In the genomic region with DNA sequence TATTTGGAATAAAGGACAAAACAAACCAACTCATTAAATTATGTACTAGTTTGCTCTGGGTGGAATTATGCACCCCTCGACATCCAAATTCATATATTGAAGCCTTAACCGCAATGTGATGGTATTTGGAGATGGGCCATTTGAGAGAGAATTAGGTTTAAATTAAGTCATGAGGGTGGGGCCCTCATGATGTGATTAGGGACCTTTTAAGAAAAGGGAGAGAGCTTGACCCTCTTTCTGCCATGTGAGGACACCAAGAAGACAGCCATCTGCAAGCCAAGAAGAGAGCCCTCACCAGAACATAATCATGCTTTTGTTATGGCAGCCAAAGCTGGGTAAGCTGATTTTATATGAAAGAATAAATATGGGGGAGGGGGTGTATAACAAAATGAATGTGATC, we compare ENCODE assay signal across 11 cellular contexts. TPM values are rescaled to one million over a fixed set of nuclear protein-coding genes. Genes with fewer than 3 reads are reported as not detected.
DNase-seq lines count a peak whose midpoint lies in the region; ATAC-seq and TF ChIP-seq lines count a peak whose summit lies in the region.
"Had no signal": no experiment of that assay in that cellular context is flagged by ENCODE, and none has a peak within 500 bp of the region (broad histone marks: within the 10 kb centered on the region; RNA-seq: fewer than 3 reads in every experiment).

No MANE protein-coding gene starts in this region.

- peaks cover 39% of the 10 kb centered on the region for H3K4me1 Mint-ChIP-seq in activated T-cell treated with anti-CD3 and anti-CD28 coated beads, Interleukin-2, amount 50 U/mL, for 4 hours (ENCODE audit: low read depth)
- H3K4me1 Mint-ChIP-seq in stimulated activated naive CD8-positive, alpha-beta T cell treated with anti-CD3 and anti-CD28 coated beads, Interleukin-15, amount 100 ng/mL, for 72 hours: peaks cover 46% of the 10 kb centered on the region

- peak overlapping the region; percentile 93; the same call in 1 of the 2 replicates for H3K9ac ChIP-seq in SU-DHL-6 (ENCODE audit: low read length)

- H3K4me3 Mint-ChIP-seq in activated T-cell treated with anti-CD3 and anti-CD28 coated beads, Interleukin-2, amount 50 U/mL, for 4 hours: peak overlapping the region; percentile 99
- H3K4me3 Mint-ChIP-seq in stimulated activated naive CD8-positive, alpha-beta T cell treated with anti-CD3 and anti-CD28 coated beads, Interleukin-15, amount 100 ng/mL, for 72 hours: peak overlapping the region; percentile 84 to 100

- no peaks in the 10 kb centered on the region for H3K27me3 Mint-ChIP-seq in activated T-cell treated with anti-CD3 and anti-CD28 coated beads, Interleukin-2, amount 50 U/mL, for 4 hours (ENCODE audit: low read depth)
- no peaks in the 10 kb centered on the region for H3K27me3 Mint-ChIP-seq in stimulated activated naive CD8-positive, alpha-beta T cell treated with anti-CD3 and anti-CD28 coated beads, Interleukin-15, amount 100 ng/mL, for 72 hours

- TF ChIP-seq CTCF in SU-DHL-6 (IDR thresholded peaks at IDR 0.05; ENCODE audit: insufficient read depth, low read length, poor library complexity, severe bottlenecking) (no peak), fibroblast of villous mesenchyme (IDR thresholded peaks at IDR 0.05; ENCODE audit: insufficient read depth, low read depth, low read length) (no peak), RWPE1 (conservative IDR thresholded peaks at IDR 0.05; ENCODE audit: low read depth) (no peak)

- H3K79me2 ChIP-seq in SU-DHL-6 (ENCODE audit: insufficient read depth, low read length): peaks cover 57% of the 10 kb centered on the region

- CTCF ChIA-PET in RWPE1 (lab: Yijun Ruan, JAX): no interaction called here

- peak overlapping the region; percentile 97 for H3K4me2 ChIP-seq in SU-DHL-6 (ENCODE audit: low read depth, low read length, poor library complexity, severe bottlenecking)

- peaks cover 3% of the 10 kb centered on the region for H3K36me3 ChIP-seq in SU-DHL-6 (ENCODE audit: low read length)

- no peak for DNase-seq in activated T-cell treated with anti-CD3 and anti-CD28 coated beads, Interleukin-2, amount 50 U/mL, for 4 hours
- no peak for DNase-seq in activated T-cell treated with anti-CD3 and anti-CD28 coated beads, Interleukin-2, amount 50 U/mL, for 1 hour
- DNase-seq in fibroblast of villous mesenchyme (ENCODE audit: low read depth) (no peak), RWPE1 (ENCODE audit: low spot score) (no peak), NCI-H2081 treated with DMSO at 0.1 percent for 48 hours (lab: John Stamatoyannopoulos, UW) (no peak)
- DNase-seq in stimulated activated naive CD8-positive, alpha-beta T cell treated with anti-CD3 and anti-CD28 coated beads, Interleukin-15, amount 100 ng/mL, for 72 hours: no peak
- DNase-seq in effector CD8-positive, alpha-beta T cell (lab: John Stamatoyannopoulos, UW): no peak
- DNase-seq: NCI-H2107 had no signal

- H3K27ac Mint-ChIP-seq in stimulated activated naive CD8-positive, alpha-beta T cell treated with anti-CD3 and anti-CD28 coated beads, Interleukin-15, amount 100 ng/mL, for 72 hours: peak overlapping the region; percentile 54 to 97

- peaks cover 7% of the 10 kb centered on the region for H3K36me3 Mint-ChIP-seq in activated T-cell treated with anti-CD3 and anti-CD28 coated beads, Interleukin-2, amount 50 U/mL, for 4 hours (ENCODE audit: insufficient read depth)

- peak overlapping the region; percentile 86 for H3K4me3 ChIP-seq in SU-DHL-6 (ENCODE audit: insufficient read depth, low read length, poor library complexity, severe bottlenecking)
- peak overlapping the region; percentile 75 for H3K4me3 ChIP-seq in fibroblast of villous mesenchyme (ENCODE audit: low read depth, low read length)

- POLR2A ChIA-PET in RWPE1 (lab: Yijun Ruan, JAX; ENCODE audit: low non-redundant PET): no interaction called here

- H3K9me2 ChIP-seq in SU-DHL-6 (replicated peaks; ENCODE audit: insufficient read depth, low read length): no peaks in the 10 kb centered on the region

- H4K20me1 ChIP-seq in SU-DHL-6 (ENCODE audit: low read depth, low read length): 0 out of 2 replicates have a peak, but pooled peaks cover 15% of the 10 kb centered on the region

- H3K27me3 ChIP-seq in SU-DHL-6 (ENCODE audit: low read length): no peaks in the 10 kb centered on the region

- H3K9me3 ChIP-seq in SU-DHL-6 (ENCODE audit: insufficient read depth, low read length): no peaks in the 10 kb centered on the region

- no peak overlapping the region for H2AFZ ChIP-seq in SU-DHL-6 (ENCODE audit: low read depth, low read length, severe bottlenecking)

- peaks cover 3% of the 10 kb centered on the region for H3K9me3 Mint-ChIP-seq in activated T-cell treated with anti-CD3 and anti-CD28 coated beads, Interleukin-2, amount 50 U/mL, for 4 hours
- H3K9me3 Mint-ChIP-seq in stimulated activated naive CD8-positive, alpha-beta T cell treated with anti-CD3 and anti-CD28 coated beads, Interleukin-15, amount 100 ng/mL, for 72 hours: no peaks in the 10 kb centered on the region
- H3K9me3 Mint-ChIP-seq: CD14-positive monocyte had no signal

- no peak for ATAC-seq in activated T-cell treated with anti-CD3 and anti-CD28 coated beads, Interleukin-2, amount 50 U/mL, for 4 hours
- no peak for ATAC-seq in stimulated activated naive CD8-positive, alpha-beta T cell treated with anti-CD3 and anti-CD28 coated beads, Interleukin-15, amount 100 ng/mL, for 72 hours
- ATAC-seq: sciatic nerve had no signal

- H3K27ac ChIP-seq in SU-DHL-6 (ENCODE audit: low read depth, low read length) (no peak overlapping the region), RWPE1 (no peak overlapping the region)

- peaks cover 10% of the 10 kb centered on the region for H3F3A ChIP-seq in SU-DHL-6 (ENCODE audit: insufficient read depth)

RNA-seq across cellular contexts. Expression of a gene that starts 2.0 kb away (rescaled TPM):
- total RNA-seq in activated T-cell treated with anti-CD3 and anti-CD28 coated beads, Interleukin-2, amount 50 U/mL, for 4 hours: 10 to 100 TPM; 19.5 to 24.8 (median 22.4) TPM
- total RNA-seq in fibroblast of villous mesenchyme: 10.0 and 14.7 TPM in 2 replicates

RNA-seq across cellular contexts. Expression of a gene that starts 55.2 kb away (rescaled TPM):
- 10 to 100 TPM in 2 of 3 donors, 1 to 10 TPM in 1; 8.8 to 18.1 (median 11.2) TPM for total RNA-seq in activated T-cell treated with anti-CD3 and anti-CD28 coated beads, Interleukin-2, amount 50 U/mL, for 4 hours
- 13.0 and 13.5 TPM in 2 replicates for total RNA-seq in fibroblast of villous mesenchyme
